Comparison of ENCODE assay signal across 25 cellular contexts in genomic region chr4:6900956-6901355, GRCh38. TPM values are rescaled to one million over a fixed set of nuclear protein-coding genes. Genes with fewer than 3 reads are reported as not detected.
A peak's percentile ranks its signal among the peaks of the same experiment; 100 is the strongest.
DNase-seq lines count a peak whose midpoint lies in the region; ATAC-seq and TF ChIP-seq lines count a peak whose summit lies in the region.
"Had no signal": no experiment of that assay in that cellular context is flagged by ENCODE, and none has a peak within 500 bp of the region (broad histone marks: within the 10 kb centered on the region; RNA-seq: fewer than 3 reads in every experiment).

No MANE protein-coding gene starts in this region.

- intact Hi-C loops in mucosa of descending colon (cut with DNase I, micrococcal nuclease) (loop anchor here in 1 of 2 donors (10.0 kb wide), 1 partner anchor 84 kb away; no protein-coding TSS in a partner anchor), A673 (cut with micrococcal nuclease; ENCODE audit: unreplicated experiment) (loop anchor here (10.0 kb wide), 1 partner anchor 174 kb away; no protein-coding TSS in a partner anchor)

- ATAC-seq in activated CD8-positive, alpha-beta memory T cell treated with anti-CD3 and anti-CD28 coated beads, Interleukin-2, amount 10 ng/mL, durations not matched to agents 7 days and 5 days, result no peak
- ATAC-seq in mucosa of descending colon, result peak; percentile 11
- ATAC-seq: activated CD4-positive, CD25-positive, alpha-beta regulatory T cell treated with anti-CD3 and anti-CD28 coated beads, Interleukin-2, amount 50 U/mL, for 24 hours; body of pancreas; pancreas had no signal

- peaks cover 76% of the 10 kb centered on the region for H3K4me1 Mint-ChIP-seq in activated CD8-positive, alpha-beta memory T cell treated with anti-CD3 and anti-CD28 coated beads, Interleukin-2, amount 10 ng/mL, durations not matched to agents 7 days and 5 days
- peaks cover 69% of the 10 kb centered on the region for H3K4me1 Mint-ChIP-seq in activated CD4-positive, alpha-beta memory T cell treated with anti-CD3 and anti-CD28 coated beads, Interleukin-2, amount 10 ng/mL, durations not matched to agents 7 days and 5 days
- H3K4me1 Mint-ChIP-seq in type B pancreatic cell (ENCODE audit: unreplicated experiment), result no peaks in the 10 kb centered on the region

- no peaks in the 10 kb centered on the region for H3K27me3 ChIP-seq in A673 (replicated peaks; ENCODE audit: insufficient read depth, low read depth, low read length, poor library complexity)
- H3K27me3 ChIP-seq: body of pancreas, pancreas had no signal

- POLR2A ChIA-PET in activated CD4-positive, alpha-beta memory T cell treated with anti-CD3 and anti-CD28 coated beads, Interleukin-2, amount 10 ng/mL, durations not matched to agents 7 days and 5 days (lab: Charles Lee), result interaction anchor here (0.9 to 4.4 kb wide), 3 partner anchors 10 to 168 kb away, joined by 3 to 109 read pairs (median 32); partner anchors contain the start of genes GRPEL1 and TBC1D14
- POLR2A ChIA-PET in A673 (lab: Charles Lee; ENCODE audit: low non-redundant PET), result no interaction called here

- H3K36me3 ChIP-seq in mucosa of descending colon (ENCODE audit: low read depth) (no peaks in the 10 kb centered on the region), A673 (ENCODE audit: insufficient read depth, low read length, poor library complexity, severe bottlenecking) (no peaks in the 10 kb centered on the region)
- H3K36me3 ChIP-seq: pancreas had no signal

- no peaks in the 10 kb centered on the region for H3K9me3 ChIP-seq in mucosa of descending colon
- no peaks in the 10 kb centered on the region for H3K9me3 ChIP-seq in A673 (ENCODE audit: low read depth, low read length, poor library complexity, severe bottlenecking)
- H3K9me3 ChIP-seq: body of pancreas, pancreas had no signal

- CTCF ChIA-PET in activated CD8-positive, alpha-beta memory T cell treated with anti-CD3 and anti-CD28 coated beads, Interleukin-2, amount 10 ng/mL, durations not matched to agents 7 days and 5 days (lab: Charles Lee), result interaction anchor here (1.1 to 3.1 kb wide), 4 partner anchors 8 to 183 kb away, joined by 3 to 18 read pairs (median 6); partner anchors contain the start of gene TBC1D14
- CTCF ChIA-PET in activated CD4-positive, alpha-beta memory T cell treated with anti-CD3 and anti-CD28 coated beads, Interleukin-2, amount 10 ng/mL, durations not matched to agents 7 days and 5 days (lab: Charles Lee), result interaction anchor here (2.6 to 2.9 kb wide), 2 partner anchors 27 to 184 kb away, joined by 15 to 20 read pairs; no protein-coding TSS in a partner anchor
- CTCF ChIA-PET in A673 (lab: Charles Lee), result no interaction called here

- peaks cover 5% of the 10 kb centered on the region for H3K36me3 Mint-ChIP-seq in activated CD8-positive, alpha-beta memory T cell treated with anti-CD3 and anti-CD28 coated beads, Interleukin-2, amount 10 ng/mL, durations not matched to agents 7 days and 5 days
- H3K36me3 Mint-ChIP-seq in activated CD4-positive, alpha-beta memory T cell treated with anti-CD3 and anti-CD28 coated beads, Interleukin-2, amount 10 ng/mL, durations not matched to agents 7 days and 5 days (ENCODE audit: low read depth), result no peaks in the 10 kb centered on the region
- no peaks in the 10 kb centered on the region for H3K36me3 Mint-ChIP-seq in type B pancreatic cell
- H3K36me3 Mint-ChIP-seq: activated naive CD4-positive, alpha-beta T cell treated with anti-CD3 and anti-CD28 coated beads, Interleukin-2, amount 50 U/mL, for 24 hours had no signal

- BruUV-seq in A673 (replicated peaks; lab: Mats Ljungman, UMichigan), result no TSS peak

- H3K27ac ChIP-seq in A673 (ENCODE audit: low read depth, low read length, poor library complexity, severe bottlenecking), result no peak overlapping the region
- no peak overlapping the region for H3K27ac ChIP-seq in caudate nucleus (ENCODE audit: low read depth, low read length)
- H3K27ac ChIP-seq: body of pancreas, coronary artery, HL-60, pancreas had no signal

- H3K9me3 Mint-ChIP-seq in activated CD8-positive, alpha-beta memory T cell treated with anti-CD3 and anti-CD28 coated beads, Interleukin-2, amount 10 ng/mL, durations not matched to agents 7 days and 5 days (ENCODE audit: low read depth), result no peaks in the 10 kb centered on the region
- H3K9me3 Mint-ChIP-seq in activated CD4-positive, alpha-beta memory T cell treated with anti-CD3 and anti-CD28 coated beads, Interleukin-2, amount 10 ng/mL, durations not matched to agents 7 days and 5 days, result no peaks in the 10 kb centered on the region
- no peaks in the 10 kb centered on the region for H3K9me3 Mint-ChIP-seq in type B pancreatic cell
- H3K9me3 Mint-ChIP-seq: activated naive CD4-positive, alpha-beta T cell treated with anti-CD3 and anti-CD28 coated beads, Interleukin-2, amount 50 U/mL, for 24 hours; IgD-negative memory B cell; stimulated activated naive CD8-positive, alpha-beta T cell treated with anti-CD3 and anti-CD28 coated beads, Interleukin-15, Interleukin-2, amounts not matched to agents 100 ng/mL and 50 ng/mL, for 24 hours had no signal

- peak overlapping the region; percentile 98 for H3K27ac Mint-ChIP-seq in activated CD8-positive, alpha-beta memory T cell treated with anti-CD3 and anti-CD28 coated beads, Interleukin-2, amount 10 ng/mL, durations not matched to agents 7 days and 5 days
- peak overlapping the region; percentile 94 for H3K27ac Mint-ChIP-seq in activated CD4-positive, alpha-beta memory T cell treated with anti-CD3 and anti-CD28 coated beads, Interleukin-2, amount 10 ng/mL, durations not matched to agents 7 days and 5 days
- peak overlapping the region; percentile 29 for H3K27ac Mint-ChIP-seq in type B pancreatic cell
- H3K27ac Mint-ChIP-seq: activated naive CD4-positive, alpha-beta T cell treated with anti-CD3 and anti-CD28 coated beads, Interleukin-2, amount 50 U/mL, for 24 hours had no signal

- TF ChIP-seq CTCF in mucosa of descending colon (IDR thresholded peaks at IDR 0.05), result no peak
- no peak for TF ChIP-seq CTCF in type B pancreatic cell (conservative IDR thresholded peaks at IDR 0.05)
- no peak for TF ChIP-seq CTCF in A673 (conservative IDR thresholded peaks at IDR 0.05; ENCODE audit: low read depth, low read length)

- no peaks in the 10 kb centered on the region for H3K27me3 Mint-ChIP-seq in activated CD8-positive, alpha-beta memory T cell treated with anti-CD3 and anti-CD28 coated beads, Interleukin-2, amount 10 ng/mL, durations not matched to agents 7 days and 5 days
- no peaks in the 10 kb centered on the region for H3K27me3 Mint-ChIP-seq in activated CD4-positive, alpha-beta memory T cell treated with anti-CD3 and anti-CD28 coated beads, Interleukin-2, amount 10 ng/mL, durations not matched to agents 7 days and 5 days
- H3K27me3 Mint-ChIP-seq in type B pancreatic cell, result peaks cover 2% of the 10 kb centered on the region
- H3K27me3 Mint-ChIP-seq: activated naive CD4-positive, alpha-beta T cell treated with anti-CD3 and anti-CD28 coated beads, Interleukin-2, amount 50 U/mL, for 24 hours; stimulated activated naive CD8-positive, alpha-beta T cell treated with anti-CD3 and anti-CD28 coated beads, Interleukin-15, Interleukin-2, amounts not matched to agents 100 ng/mL and 50 ng/mL, for 24 hours had no signal

- H3K4me3 ChIP-seq in mucosa of descending colon (no peak overlapping the region), A673 (ENCODE audit: low read depth, low read length, poor library complexity, severe bottlenecking) (no peak overlapping the region)
- H3K4me3 ChIP-seq: body of pancreas, coronary artery, pancreas had no signal

- no peak for DNase-seq in activated CD8-positive, alpha-beta memory T cell treated with anti-CD3 and anti-CD28 coated beads, Interleukin-2, amount 10 ng/mL, durations not matched to agents 7 days and 5 days
- no peak for DNase-seq in activated CD8-positive, alpha-beta memory T cell treated with anti-CD3 and anti-CD28 coated beads for 24 hours
- no peak for DNase-seq in activated CD4-positive, alpha-beta memory T cell treated with anti-CD3 and anti-CD28 coated beads, Interleukin-2, amount 10 ng/mL, durations not matched to agents 7 days and 5 days
- peak in 2 of 3 donors; percentile 1 to 40 for DNase-seq in mucosa of descending colon
- no peak for DNase-seq in type B pancreatic cell (ENCODE audit: extremely low spot score, unreplicated experiment)
- no peak for DNase-seq in KG1 (lab: John Stamatoyannopoulos, UW)
- no peak for DNase-seq in A673 (ENCODE audit: low spot score)
- no peak for DNase-seq in caudate nucleus (lab: John Stamatoyannopoulos, UW)
- DNase-seq: activated T-cell treated with anti-CD3 and anti-CD28 coated beads for 4 hours; body of pancreas; DMS79; MM.1S; NCI-H1436 treated with DMSO at 0.1 percent for 48 hours; NCI-H69; pancreas; SHP77 treated with DMSO at 0.1 percent for 48 hours; stimulated activated CD4-positive, alpha-beta T cell treated with anti-CD3 and anti-CD28 coated beads, Interleukin-1b, Interleukin-23, amount 100 ng/mL, for 48 hours; T-helper 9 cell; trophoblast cell had no signal

- H3K4me1 ChIP-seq in mucosa of descending colon (ENCODE audit: low read depth) (no peaks in the 10 kb centered on the region), A673 (ENCODE audit: insufficient read depth, low read length, poor library complexity, severe bottlenecking) (no peaks in the 10 kb centered on the region)
- H3K4me1 ChIP-seq: pancreas had no signal

- peak overlapping the region; percentile 72 for H3K4me3 Mint-ChIP-seq in activated CD8-positive, alpha-beta memory T cell treated with anti-CD3 and anti-CD28 coated beads, Interleukin-2, amount 10 ng/mL, durations not matched to agents 7 days and 5 days
- no peak overlapping the region for H3K4me3 Mint-ChIP-seq in activated CD4-positive, alpha-beta memory T cell treated with anti-CD3 and anti-CD28 coated beads, Interleukin-2, amount 10 ng/mL, durations not matched to agents 7 days and 5 days
- H3K4me3 Mint-ChIP-seq in type B pancreatic cell, result no peak overlapping the region
- H3K4me3 Mint-ChIP-seq: activated naive CD4-positive, alpha-beta T cell treated with anti-CD3 and anti-CD28 coated beads, Interleukin-2, amount 50 U/mL, for 24 hours; IgD-negative memory B cell; stimulated activated naive CD8-positive, alpha-beta T cell treated with anti-CD3 and anti-CD28 coated beads, Interleukin-15, Interleukin-2, amounts not matched to agents 100 ng/mL and 50 ng/mL, for 24 hours had no signal

RNA-seq across cellular contexts. Expression of gene TBC1D14, which starts 8.7 kb away (rescaled TPM):
- 10 to 100 TPM; 49.0 to 49.1 TPM for total RNA-seq in activated CD8-positive, alpha-beta memory T cell treated with anti-CD3 and anti-CD28 coated beads, Interleukin-2, amount 10 ng/mL, durations not matched to agents 7 days and 5 days
- 10 to 100 TPM; 53.7 to 55.3 TPM for total RNA-seq in activated CD4-positive, alpha-beta memory T cell treated with anti-CD3 and anti-CD28 coated beads, Interleukin-2, amount 10 ng/mL, durations not matched to agents 7 days and 5 days
- total RNA-seq in mucosa of descending colon, result 10 to 100 TPM; 51.8 to 70.8 (median 56.2) TPM
- total RNA-seq in type B pancreatic cell (ENCODE audit: low replicate concordance), result 55.9 and 56.9 TPM in 2 replicates
- 44.3 and 46.0 TPM in 2 replicates for total RNA-seq in A673 (2021)

Comparison
In these comparisons a context has a peak if more than half of its experiments do, and no peak if none do; other contexts are left out.
1. DNase-seq: peak in mucosa of descending colon (2 of 3); none in activated CD8-positive, alpha-beta memory T cell treated with anti-CD3 and anti-CD28 coated beads, Interleukin-2, amount 10 ng/mL, durations not matched to agents 7 days and 5 days (single experiment), activated CD8-positive, alpha-beta memory T cell treated with anti-CD3 and anti-CD28 coated beads for 24 hours (single experiment), activated CD4-positive, alpha-beta memory T cell treated with anti-CD3 and anti-CD28 coated beads, Interleukin-2, amount 10 ng/mL, durations not matched to agents 7 days and 5 days (single experiment), type B pancreatic cell (single experiment), KG1 (single experiment), A673 (single experiment) and caudate nucleus (0 of 61).
2. H3K27ac Mint-ChIP-seq: peak in every context shown above with its lines; median percentile 98 in activated CD8-positive, alpha-beta memory T cell treated with anti-CD3 and anti-CD28 coated beads, Interleukin-2, amount 10 ng/mL, durations not matched to agents 7 days and 5 days; 94 in activated CD4-positive, alpha-beta memory T cell treated with anti-CD3 and anti-CD28 coated beads, Interleukin-2, amount 10 ng/mL, durations not matched to agents 7 days and 5 days; 29 in type B pancreatic cell.